ENCODE assay signal across 21 cellular contexts in the genomic region with DNA sequence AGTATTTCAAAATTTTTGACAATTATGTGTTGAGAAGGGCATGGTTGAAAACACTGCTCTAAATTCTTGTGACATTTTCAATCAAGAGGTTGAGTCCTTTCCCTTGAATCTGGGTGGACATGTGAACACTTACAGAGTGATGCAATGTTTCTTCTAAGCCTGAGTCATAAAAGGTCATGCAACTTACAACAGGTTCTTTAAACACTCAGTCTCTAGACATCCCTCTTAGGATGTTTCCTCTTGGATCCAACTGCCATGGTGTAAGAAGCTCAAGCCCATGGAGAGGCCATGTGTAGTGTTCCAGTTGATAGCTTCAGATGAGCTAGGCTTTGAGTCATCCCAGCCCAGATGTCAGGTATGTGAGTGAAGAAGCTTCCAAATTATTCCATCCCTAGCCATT.
"Had no signal": no experiment of that assay in that cellular context is flagged by ENCODE, and none has a peak within 500 bp of the region (broad histone marks: within the 10 kb centered on the region; RNA-seq: fewer than 3 reads in every experiment).

No MANE protein-coding gene starts in this region.

- H3K9me3 Mint-ChIP-seq: activated CD4-positive, alpha-beta memory T cell treated with anti-CD3 and anti-CD28 coated beads for 36 hours; activated naive CD4-positive, alpha-beta T cell treated with anti-CD3 and anti-CD28 coated beads for 36 hours; activated naive CD8-positive, alpha-beta T cell treated with anti-CD3 and anti-CD28 coated beads, Interleukin-2, amount 50 U/mL, for 24 hours; activated T-helper 2 cell treated with anti-CD3 and anti-CD28 coated beads, Interferon-gamma antibody, Interleukin-2, Interleukin-4, amounts not matched to agents 10 μg/mL and 5 μg/mL and 100 μg/mL, durations not matched to agents 14 hours and 24 hours and 36 hours had no signal

- H3K27me3 Mint-ChIP-seq: activated CD4-positive, alpha-beta memory T cell treated with anti-CD3 and anti-CD28 coated beads for 36 hours; activated CD8-positive, alpha-beta memory T cell treated with anti-CD3 and anti-CD28 coated beads, Interleukin-2, amount 10 ng/mL, durations not matched to agents 7 days and 5 days; stimulated activated naive CD8-positive, alpha-beta T cell treated with anti-CD3 and anti-CD28 coated beads, Interleukin-15, amount 100 ng/mL, for 72 hours had no signal

- H3K4me3 Mint-ChIP-seq: activated CD4-positive, alpha-beta memory T cell treated with anti-CD3 and anti-CD28 coated beads for 36 hours; activated CD8-positive, alpha-beta memory T cell treated with anti-CD3 and anti-CD28 coated beads, Interleukin-2, amount 10 ng/mL, durations not matched to agents 7 days and 5 days; activated naive CD4-positive, alpha-beta T cell treated with anti-CD3 and anti-CD28 coated beads for 36 hours; activated naive CD8-positive, alpha-beta T cell treated with anti-CD3 and anti-CD28 coated beads, Interleukin-2, amount 50 U/mL, for 24 hours; neural crest cell; stimulated activated naive CD8-positive, alpha-beta T cell treated with anti-CD3 and anti-CD28 coated beads, Interleukin-15, amount 100 ng/mL, for 72 hours; T-cell had no signal

- H3K27ac Mint-ChIP-seq: activated CD4-positive, alpha-beta memory T cell treated with anti-CD3 and anti-CD28 coated beads for 36 hours; activated CD8-positive, alpha-beta memory T cell treated with anti-CD3 and anti-CD28 coated beads, Interleukin-2, amount 10 ng/mL, durations not matched to agents 7 days and 5 days; activated naive CD4-positive, alpha-beta T cell treated with anti-CD3 and anti-CD28 coated beads for 36 hours; activated naive CD8-positive, alpha-beta T cell treated with anti-CD3 and anti-CD28 coated beads, Interleukin-2, amount 50 U/mL, for 24 hours; activated T-helper 2 cell treated with anti-CD3 and anti-CD28 coated beads, Interferon-gamma antibody, Interleukin-2, Interleukin-4, amounts not matched to agents 10 μg/mL and 5 μg/mL and 100 μg/mL, durations not matched to agents 14 hours and 24 hours and 36 hours; stimulated activated naive CD8-positive, alpha-beta T cell treated with anti-CD3 and anti-CD28 coated beads, Interleukin-15, amount 100 ng/mL, for 72 hours; T-cell had no signal

- H3K36me3 Mint-ChIP-seq: activated CD4-positive, alpha-beta memory T cell treated with anti-CD3 and anti-CD28 coated beads for 36 hours; activated CD8-positive, alpha-beta memory T cell treated with anti-CD3 and anti-CD28 coated beads, Interleukin-2, amount 10 ng/mL, durations not matched to agents 7 days and 5 days; T-cell had no signal

- H3K9me3 ChIP-seq: ovary, sigmoid colon, testis had no signal

- H3K36me3 ChIP-seq: cardiac muscle cell, esophagus muscularis mucosa, ovary, sigmoid colon had no signal

- ATAC-seq: activated CD8-positive, alpha-beta memory T cell treated with anti-CD3 and anti-CD28 coated beads, Interleukin-2, amount 10 ng/mL, durations not matched to agents 7 days and 5 days; activated naive CD8-positive, alpha-beta T cell treated with anti-CD3 and anti-CD28 coated beads, Interleukin-2, amount 50 U/mL, for 24 hours; stimulated activated naive CD8-positive, alpha-beta T cell treated with anti-CD3 and anti-CD28 coated beads, Interleukin-15, amount 100 ng/mL, for 72 hours; T-cell had no signal

- H3K4me1 Mint-ChIP-seq: activated CD8-positive, alpha-beta memory T cell treated with anti-CD3 and anti-CD28 coated beads, Interleukin-2, amount 10 ng/mL, durations not matched to agents 7 days and 5 days; activated naive CD8-positive, alpha-beta T cell treated with anti-CD3 and anti-CD28 coated beads, Interleukin-2, amount 50 U/mL, for 24 hours; neural crest cell; stimulated activated naive CD8-positive, alpha-beta T cell treated with anti-CD3 and anti-CD28 coated beads, Interleukin-15, amount 100 ng/mL, for 72 hours; T-cell had no signal

- H3K27me3 ChIP-seq: cardiac muscle cell, esophagus muscularis mucosa, ovary, sigmoid colon, testis had no signal

- DNase-seq: activated CD4-positive, alpha-beta memory T cell treated with anti-CD3 and anti-CD28 coated beads for 36 hours; activated CD4-positive, CD25-positive, alpha-beta regulatory T cell treated with anti-CD3 and anti-CD28 coated beads, Interleukin-2, amount 50 U/mL, for 72 hours; activated CD8-positive, alpha-beta memory T cell treated with anti-CD3 and anti-CD28 coated beads, Interleukin-2, amount 10 ng/mL, durations not matched to agents 7 days and 5 days; activated naive CD4-positive, alpha-beta T cell treated with anti-CD3 and anti-CD28 coated beads for 36 hours; activated naive CD8-positive, alpha-beta T cell treated with anti-CD3 and anti-CD28 coated beads, Interleukin-2, amount 50 U/mL, for 24 hours; activated T-cell treated with anti-CD3 and anti-CD28 coated beads, Interleukin-2, amount 50 U/mL, for 1 hour; aorta; foreskin fibroblast; glutamatergic neuron; ovary; sigmoid colon; stimulated activated CD4-positive, alpha-beta T cell treated with anti-CD3 and anti-CD28 coated beads, Interleukin-1b, Interleukin-23, amount 100 ng/mL, for 48 hours; stimulated activated naive CD8-positive, alpha-beta T cell treated with anti-CD3 and anti-CD28 coated beads, Interleukin-15, amount 100 ng/mL, for 72 hours; T-cell; T-helper 9 cell; testis had no signal

- H3K4me1 ChIP-seq: esophagus muscularis mucosa, sigmoid colon, testis had no signal

- H3K4me3 ChIP-seq: cardiac muscle cell, esophagus muscularis mucosa, lung, ovary, sigmoid colon, testis had no signal

- H3K27ac ChIP-seq: cardiac muscle cell, esophagus muscularis mucosa, ovary, sigmoid colon, testis had no signal
